Comparison of ENCODE assay signal across 9 cellular contexts in the genomic region with DNA sequence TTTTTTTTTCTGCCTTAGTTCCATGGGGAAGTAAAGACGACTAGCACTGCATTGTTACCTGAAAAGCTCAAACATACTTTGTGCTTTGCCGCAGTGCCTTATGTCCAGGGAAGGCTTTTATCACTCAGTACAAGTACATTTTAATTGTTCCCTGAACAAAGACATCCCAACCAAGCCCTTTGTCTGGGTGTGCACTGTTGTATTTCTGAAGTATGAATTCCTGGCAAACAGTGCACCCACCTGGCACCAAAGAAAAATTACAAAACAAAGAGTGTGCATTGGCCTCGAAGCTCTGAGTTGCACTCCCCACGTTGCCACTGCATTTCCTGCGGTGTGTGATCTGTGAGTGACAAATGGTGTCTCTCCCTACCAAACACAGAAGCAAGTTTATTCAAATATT.
A peak's percentile ranks its signal among the peaks of the same experiment; 100 is the strongest.
DNase-seq lines count a peak whose midpoint lies in the region; ATAC-seq and TF ChIP-seq lines count a peak whose summit lies in the region.
"Had no signal": no experiment of that assay in that cellular context is flagged by ENCODE, and none has a peak within 500 bp of the region (broad histone marks: within the 10 kb centered on the region; RNA-seq: fewer than 3 reads in every experiment).

No MANE protein-coding gene starts in this region.

- H4K20me1 ChIP-seq in mammary epithelial cell (ENCODE audit: insufficient read depth, low read length), result no peaks in the 10 kb centered on the region

- H2AFZ ChIP-seq in mammary epithelial cell (ENCODE audit: low read depth, low read length), result peak overlapping the region; percentile 49

- BruUV-seq in mammary epithelial cell (replicated peaks; lab: Mats Ljungman, UMichigan), result no TSS peak

- H3K27me3 ChIP-seq in mammary epithelial cell (ENCODE audit: insufficient read depth, low read length), result no peaks in the 10 kb centered on the region

- H3K4me1 ChIP-seq in mammary epithelial cell (ENCODE audit: insufficient read depth, low read length), result peaks cover 5% of the 10 kb centered on the region

- H3K79me2 ChIP-seq in mammary epithelial cell (ENCODE audit: insufficient read depth, low read length), result no peaks in the 10 kb centered on the region

- H3K27ac ChIP-seq in mammary epithelial cell (ENCODE audit: insufficient read depth, low read depth, low read length), result no peak overlapping the region

- CTCF ChIA-PET in mammary epithelial cell (lab: Charles Lee; ENCODE audit: low non-redundant PET), result interaction anchor here (0.7 to 1.0 kb wide), 2 partner anchors 246 to 594 kb away, joined by 3 to 4 read pairs; no protein-coding TSS in a partner anchor

- no peaks in the 10 kb centered on the region for H3K9me3 ChIP-seq in mammary epithelial cell (replicated peaks; ENCODE audit: insufficient read depth, low read length)

- WGBS in mammary epithelial cell (ENCODE audit: low coverage, missing lambda C conversion rate), result 22% methylated on average over 4 of the region's 5 CpGs

- intact Hi-C loops in mammary epithelial cell (cut with micrococcal nuclease), result loop anchor here (1.0 to 10.0 kb wide), 8 partner anchors 228 to 934 kb away; no protein-coding TSS in a partner anchor

- TF ChIP-seq CTCF in mammary epithelial cell (conservative IDR thresholded peaks at IDR 0.05 in 1 of 2, IDR thresholded peaks at IDR 0.05 in 1 of 2; ENCODE audit: extremely low read depth in 1 of 2, insufficient read depth in 1 of 2, low read depth in 1 of 2, low read length in 2 of 2) (peak; percentile 47 to 58), retinal pigment epithelial cell (conservative IDR thresholded peaks at IDR 0.05; ENCODE audit: low read depth, low read length) (peak; percentile 45)

- peak; percentile 46 for DNase-seq in HT1080 (ENCODE audit: low read depth)
- peak; percentile 5 for DNase-seq in NCI-H510A (lab: John Stamatoyannopoulos, UW)
- DNase-seq in mammary epithelial cell, result peak; percentile 35
- peak; percentile 35 for DNase-seq in retinal pigment epithelial cell (ENCODE audit: low read depth)
- DNase-seq in SKM-1 treated with dmso at 0.1 percent for 144 hours (lab: John Stamatoyannopoulos, UW; ENCODE audit: unreplicated experiment), result no peak
- no peak for DNase-seq in activated CD8-positive, alpha-beta memory T cell treated with anti-CD3 and anti-CD28 coated beads for 24 hours
- DNase-seq: HCEC 1CT had no signal

- ATAC-seq in GM18909 (IDR thresholded peaks at IDR 0.05; ENCODE audit: poor library complexity, unreplicated experiment), result no peak
- no peak for ATAC-seq in HG03139 (IDR thresholded peaks at IDR 0.05; ENCODE audit: unreplicated experiment)

- dilution Hi-C loops in mammary epithelial cell (cut with HindIII; ENCODE audit: low sequenced_read_pairs), result no loop called here

- H3K36me3 ChIP-seq in mammary epithelial cell (ENCODE audit: insufficient read depth, low read length), result no peaks in the 10 kb centered on the region

- no peak overlapping the region for H3K4me2 ChIP-seq in mammary epithelial cell (ENCODE audit: insufficient read depth, low read depth, low read length)

- H3K9ac ChIP-seq in mammary epithelial cell (ENCODE audit: insufficient read depth, low read length), result no peak overlapping the region

- in situ Hi-C loops in mammary epithelial cell (cut with MboI; ENCODE audit: low sequenced_read_pairs in 2 of 2), result no loop called here

- H3K4me3 ChIP-seq in mammary epithelial cell (replicated peaks in 1 of 3; ENCODE audit: insufficient read depth in 1 of 3, low read depth in 2 of 3, low read length in 3 of 3) (no peak overlapping the region), retinal pigment epithelial cell (ENCODE audit: low read length) (no peak overlapping the region)

Comparison
In these comparisons a context has a peak if more than half of its experiments do, and no peak if none do; other contexts are left out.
1. DNase-seq: peak in HT1080 (single experiment), NCI-H510A (single experiment), mammary epithelial cell (single experiment) and retinal pigment epithelial cell (single experiment); none in SKM-1 treated with dmso at 0.1 percent for 144 hours (single experiment) and activated CD8-positive, alpha-beta memory T cell treated with anti-CD3 and anti-CD28 coated beads for 24 hours (single experiment).